In genomic region chr12:120901818-120902217, GRCh38 we compare ENCODE assay signal across 1 cellular context.
TF ChIP-seq lines count a peak whose summit lies in the region.

No MANE protein-coding gene starts in this region.

TF ChIP-seq in endothelial cell of umbilical vein, 7 proteins besides CTCF, POLR2A, EP300 and RAD21:
- TF ChIP-seq POLR2AphosphoS5 (IDR thresholded peaks at IDR 0.05; ENCODE audit: insufficient read depth, low read depth, low read length): no peak
- TF ChIP-seq JUN (IDR thresholded peaks at IDR 0.05; ENCODE audit: borderline replicate concordance, insufficient read depth, insufficient read length, low read depth): no peak
- TF ChIP-seq MYC (IDR thresholded peaks at IDR 0.05; ENCODE audit: low read depth, low read length): no peak
- no peak for TF ChIP-seq GATA2 (IDR thresholded peaks at IDR 0.05; ENCODE audit: insufficient read depth, insufficient read length, low read depth, low read length)
- no peak for TF ChIP-seq EZH2 (IDR thresholded peaks at IDR 0.05; ENCODE audit: borderline replicate concordance, low read depth, low read length, severe bottlenecking)
- TF ChIP-seq FOS (IDR thresholded peaks at IDR 0.05; ENCODE audit: borderline replicate concordance, insufficient read depth, low read length): no peak
